ENCODE assay signal across 8 cellular contexts in the genomic region with DNA sequence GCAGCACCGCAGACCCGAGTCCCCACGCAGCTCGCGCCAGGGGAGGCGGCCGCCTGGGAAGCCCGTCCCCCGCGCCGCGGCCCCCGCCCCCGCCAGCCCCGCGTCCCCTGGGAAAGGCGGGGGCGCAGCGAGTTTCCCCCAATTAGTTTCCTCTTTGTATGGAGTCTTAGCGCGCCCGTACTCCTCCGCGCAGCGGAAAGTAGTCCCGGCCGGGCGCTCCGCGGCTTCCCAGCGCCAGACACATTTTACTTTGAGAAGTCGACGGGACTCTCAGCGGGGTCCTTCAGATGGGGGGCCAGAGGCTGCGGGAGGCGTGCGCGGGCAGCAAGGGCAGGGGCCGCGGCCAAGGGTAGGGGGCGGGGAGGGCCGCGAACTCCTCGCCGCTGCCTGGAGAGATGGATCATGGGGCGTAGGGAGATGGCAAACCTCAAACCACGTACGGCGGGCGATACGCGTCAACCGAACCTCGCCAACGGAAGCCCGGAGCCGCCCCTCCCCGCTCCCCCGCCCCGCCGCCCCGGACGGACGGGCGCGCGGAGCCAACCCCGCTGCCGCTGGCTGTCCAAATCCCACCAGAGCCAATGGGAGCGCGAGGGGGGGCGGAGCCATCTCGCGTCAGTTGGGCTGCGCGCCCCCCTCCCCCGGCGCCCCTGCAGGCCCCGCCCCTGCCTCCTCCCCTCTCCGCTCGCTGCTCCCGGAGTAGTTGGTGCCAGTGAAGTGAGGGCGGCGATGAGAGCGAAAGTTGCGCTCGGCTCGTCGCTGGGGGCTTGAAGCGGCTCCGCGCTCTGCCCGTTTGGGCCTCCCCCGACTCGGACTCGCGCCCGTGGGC. TPM values are rescaled to one million over a fixed set of nuclear protein-coding genes. Genes with fewer than 3 reads are reported as not detected.
DNase-seq lines count a peak whose midpoint lies in the region; ATAC-seq and TF ChIP-seq lines count a peak whose summit lies in the region.

A gene (plus strand): TSS at position 706 of the 829 bp plus-strand sequence. CDS start 238 bp downstream, outside the sequence.

- peaks cover 5% of the 10 kb centered on the region; the same call in 1 of the 2 replicates for H3K79me2 ChIP-seq in H9 (ENCODE audit: insufficient read depth, low read length)

- peak within 1 kb of the TSS; percentile 92 for H2BK12ac ChIP-seq in H9 (ENCODE audit: insufficient read length, low read depth, low read length)

- H3K79me1 ChIP-seq in H9 (ENCODE audit: insufficient read depth, low read depth, low read length, poor library complexity, severe bottlenecking): peaks cover 2% of the 10 kb centered on the region

- H3K18ac ChIP-seq in H9 (ENCODE audit: insufficient read length, low read depth, low read length): peak within 1 kb of the TSS; percentile 97

- no peak within 1 kb of the TSS for H2BK15ac ChIP-seq in H9 (ENCODE audit: low read depth, low read length)

- TF ChIP-seq POLR2A in Raji (IDR thresholded peaks at IDR 0.05; ENCODE audit: insufficient read depth, low read depth, low read length): peak; percentile 89

- no peaks in the 10 kb centered on the region for H3K27me3 Mint-ChIP-seq in H9 (ENCODE audit: low read depth)
- no peaks in the 10 kb centered on the region for H3K27me3 Mint-ChIP-seq in natural killer cell (ENCODE audit: low read depth in 2 of 2)

- no peak within 1 kb of the TSS for H2AK5ac ChIP-seq in H9 (ENCODE audit: insufficient read length, low read length)

- TF ChIP-seq CTCF in H9 (conservative IDR thresholded peaks at IDR 0.05) (no peak), natural killer cell (IDR thresholded peaks at IDR 0.05) (no peak)

- H3K27me3 ChIP-seq in H9 (ENCODE audit: insufficient read depth, low read length): no peaks in the 10 kb centered on the region

- no peak within 1 kb of the TSS for H4K5ac ChIP-seq in H9 (ENCODE audit: insufficient read length, low read depth, low read length)

- no peak within 1 kb of the TSS for H2BK20ac ChIP-seq in H9 (ENCODE audit: low read depth, low read length, poor library complexity, severe bottlenecking)

- no peak within 1 kb of the TSS; the same call in 1 of the 2 replicates for H3K4ac ChIP-seq in H9 (ENCODE audit: low read depth, low read length)

- intact Hi-C loops in natural killer cell (cut with micrococcal nuclease): loop anchor here (2.0 kb wide), 2 partner anchors 67 to 229 kb away; a partner anchor contains a TSS

- ATAC-seq in natural killer cell: peak; percentile 86 to 97 (median 88)

- no peaks in the 10 kb centered on the region for H3K23me2 ChIP-seq in H9 (ENCODE audit: insufficient read length, low read depth, low read length, poor library complexity, severe bottlenecking)

- H3K27ac Mint-ChIP-seq in H9 (peak within 1 kb of the TSS; percentile 98; a peak in 5 of 7 replicates), natural killer cell (peak within 1 kb of the TSS; percentile 89 to 93)

- peaks cover 5% of the 10 kb centered on the region for H3K4me1 ChIP-seq in H9 (ENCODE audit: insufficient read depth, low read length)

- H3K9me3 ChIP-seq in H9 (ENCODE audit: control insufficient read depth, low read depth, low read length): no peaks in the 10 kb centered on the region

- H3K4me1 Mint-ChIP-seq in H9 (peaks cover 37 to 42% of the 10 kb centered on the region in 2 experiments), natural killer cell (peaks cover 18 to 24% of the 10 kb centered on the region in 2 donors)

- no peak within 1 kb of the TSS for H4K8ac ChIP-seq in H9 (replicated peaks; ENCODE audit: insufficient read length, low read depth, low read length)

- no CpG with 5 or more reads among the region's 98 CpGs for WGBS in H9 (ENCODE audit: extremely low coverage, insufficient read length, low lambda C conversion rate)

- peak within 1 kb of the TSS; percentile 81 to 91 for H3K4me3 Mint-ChIP-seq in H9
- H3K4me3 Mint-ChIP-seq in natural killer cell: peak within 1 kb of the TSS; percentile 98

- H2BK5ac ChIP-seq in H9 (ENCODE audit: insufficient read length, low read length): no peak within 1 kb of the TSS

- H3K14ac ChIP-seq in H9 (ENCODE audit: insufficient read depth, low read length): peak within 1 kb of the TSS; percentile 99

- H3K4me2 ChIP-seq in H9 (ENCODE audit: insufficient read depth, insufficient read length, low read length): peak within 1 kb of the TSS; percentile 61

- H3K36me3 Mint-ChIP-seq in H9 (ENCODE audit: insufficient read depth in 1 of 3, low read depth in 3 of 3): peaks cover 12 to 18% (median 15%) of the 10 kb centered on the region in 3 experiments; a peak in 6 of 7 replicates
- H3K36me3 Mint-ChIP-seq in natural killer cell: no peaks in the 10 kb centered on the region

- no peak within 1 kb of the TSS for H3T11ph ChIP-seq in H9 (ENCODE audit: low read length)

- H4K20me1 ChIP-seq in H9 (ENCODE audit: control insufficient read depth, insufficient read depth, insufficient read length): no peaks in the 10 kb centered on the region

- H3K9me3 Mint-ChIP-seq in H9: no peaks in the 10 kb centered on the region
- no peaks in the 10 kb centered on the region for H3K9me3 Mint-ChIP-seq in natural killer cell

- peak within 1 kb of the TSS; percentile 81 for H3K27ac ChIP-seq in H9 (ENCODE audit: insufficient read length, low read depth, low read length)

- H2AFZ ChIP-seq in H9 (ENCODE audit: low read length): no peak within 1 kb of the TSS

- peak; percentile 98 for DNase-seq in ELR (ENCODE audit: low read depth)
- peak; percentile 98 for DNase-seq in H9
- peak; percentile 89 for DNase-seq in M059J (ENCODE audit: low read depth)
- DNase-seq in activated T-helper 9 cell treated with anti-CD3 and anti-CD28 coated beads, Interleukin-2, amount 50 U/mL, for 16 hours (ENCODE audit: low read depth): peak; percentile 98
- DNase-seq in fibroblast of peridontal ligament (ENCODE audit: extremely low read depth): peak; percentile 95
- DNase-seq in natural killer cell: peak; percentile 94
- DNase-seq in stimulated activated naive CD4-positive, alpha-beta T cell (lab: John Stamatoyannopoulos, UW): peak; percentile 96 to 99 (median 98)

- H3K56ac ChIP-seq in H9 (ENCODE audit: insufficient read length, low read depth, low read length): no peak within 1 kb of the TSS

- no peak within 1 kb of the TSS for H3K23ac ChIP-seq in H9 (ENCODE audit: insufficient read length, low read depth, low read length)

- no peak within 1 kb of the TSS for H2BK120ac ChIP-seq in H9 (ENCODE audit: low read depth, low read length, poor library complexity, severe bottlenecking)

- H4K91ac ChIP-seq in H9 (ENCODE audit: insufficient read length, low read depth, low read length): no peak within 1 kb of the TSS

- H3K9ac ChIP-seq in H9 (ENCODE audit: extremely low read depth, insufficient read length, low read length): peak within 1 kb of the TSS; percentile 81

RNA-seq across cellular contexts. Expression of the gene that starts here (rescaled TPM):
- total RNA-seq in H9 (2021) (34.1 and 34.5 TPM in 2 replicates), natural killer cell (10 to 100 TPM; 20.3 to 36.5 (median 21.8) TPM)
- 9.6 and 15.1 TPM in 2 replicates for total RNA-seq in M059J (2014; rRNA removed; shearing (Covaris generic))

Comparison
In these comparisons a context has a peak if more than half of its experiments do, and no peak if none do; other contexts are left out.
1. Peak in every context shown above with its lines: DNase-seq, ATAC-seq and H3K27ac ChIP-seq.